20 cellular contexts compared by ENCODE assay signal in the genomic region with DNA sequence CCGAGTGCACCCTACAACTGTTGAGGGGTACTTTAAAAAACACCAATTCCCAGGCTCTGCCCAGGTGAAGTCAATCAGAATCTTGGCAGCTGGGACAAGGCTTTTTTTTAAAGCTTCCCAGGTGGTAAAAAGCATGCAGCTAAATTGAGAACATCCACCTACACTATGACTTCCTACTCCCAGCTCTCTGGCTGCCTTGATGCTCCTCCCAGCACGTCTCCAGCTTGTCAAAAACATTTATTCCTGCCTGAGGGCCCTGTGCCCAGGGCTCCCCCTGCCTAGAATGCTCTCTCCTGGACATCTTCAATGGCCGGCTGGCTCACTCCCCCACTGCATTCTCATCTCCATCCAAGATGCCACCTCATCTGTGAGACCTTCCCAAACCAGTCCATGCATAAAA. TPM values are rescaled to one million over a fixed set of nuclear protein-coding genes. Genes with fewer than 3 reads are reported as not detected.
DNase-seq lines count a peak whose midpoint lies in the region; ATAC-seq and TF ChIP-seq lines count a peak whose summit lies in the region.
"Had no signal": no experiment of that assay in that cellular context is flagged by ENCODE, and none has a peak within 500 bp of the region (broad histone marks: within the 10 kb centered on the region; RNA-seq: fewer than 3 reads in every experiment).

No MANE protein-coding gene starts in this region.

- no peak overlapping the region for H3K9ac ChIP-seq in BLaER1

- POLR2A ChIA-PET in activated CD4-positive, alpha-beta T cell treated with anti-CD3 and anti-CD28 coated beads for 36 hours (lab: Charles Lee): no interaction called here
- POLR2A ChIA-PET in activated B cell treated with CpG ODN at 0.5 μM for 24 hours (lab: Charles Lee): interaction anchor here (1.2 to 1.7 kb wide), 5 partner anchors 9 to 90 kb away, joined by 3 to 14 read pairs (median 5); a partner anchor contains a TSS

- intact Hi-C loops in activated CD4-positive, alpha-beta T cell treated with anti-CD3 and anti-CD28 coated beads for 36 hours (cut with DNase I, micrococcal nuclease): loop anchor here in 1 of 2 experiments (2.0 kb wide), 1 partner anchor 14 kb away; no protein-coding TSS in a partner anchor
- intact Hi-C loops in activated B cell treated with CpG ODN at 0.5 μM for 24 hours (cut with micrococcal nuclease): no loop called here

- H3K36me3 Mint-ChIP-seq in activated CD4-positive, alpha-beta T cell treated with anti-CD3 and anti-CD28 coated beads for 36 hours (ENCODE audit: low read depth): peaks cover 72% of the 10 kb centered on the region
- H3K36me3 Mint-ChIP-seq in activated B cell treated with CpG ODN at 0.5 μM for 24 hours (ENCODE audit: low read depth): peaks cover 94% of the 10 kb centered on the region

- H3K27me3 Mint-ChIP-seq in activated CD4-positive, alpha-beta T cell treated with anti-CD3 and anti-CD28 coated beads for 36 hours: no peaks in the 10 kb centered on the region
- H3K27me3 Mint-ChIP-seq in activated B cell treated with CpG ODN at 0.5 μM for 24 hours: no peaks in the 10 kb centered on the region

- no peak overlapping the region for H3K4me3 Mint-ChIP-seq in activated CD4-positive, alpha-beta T cell treated with anti-CD3 and anti-CD28 coated beads for 36 hours
- peak overlapping the region; percentile 11 for H3K4me3 Mint-ChIP-seq in activated B cell treated with CpG ODN at 0.5 μM for 24 hours
- H3K4me3 Mint-ChIP-seq: HFFc6 had no signal

- H3K4me3 ChIP-seq in BLaER1: no peak overlapping the region
- H3K4me3 ChIP-seq: adrenal gland, left ventricle myocardium inferior had no signal

- H3K4me1 ChIP-seq in BLaER1: peaks cover 38% of the 10 kb centered on the region

- no peak for TF ChIP-seq CTCF in activated B cell treated with CpG ODN at 0.5 μM for 24 hours (IDR thresholded peaks at IDR 0.05)

- no peak for DNase-seq in activated CD4-positive, alpha-beta T cell treated with anti-CD3 and anti-CD28 coated beads for 36 hours
- no peak for DNase-seq in activated CD4-positive, alpha-beta T cell treated with anti-CD3 and anti-CD28 coated beads for 48 hours
- no peak for DNase-seq in activated B cell treated with CpG ODN at 0.5 μM for 24 hours
- peak; percentile 24 for DNase-seq in islet precursor cell
- DNase-seq in effector CD8-positive, alpha-beta T cell (lab: John Stamatoyannopoulos, UW): no peak
- no peak for DNase-seq in activated gamma-delta T cell treated with Interleukin-2 at 50 U/mL for 16 hours
- DNase-seq: activated CD4-positive, CD25-positive, alpha-beta regulatory T cell treated with anti-CD3 and anti-CD28 coated beads, Interleukin-2, amount 50 U/mL, for 72 hours; adrenal gland; C1 segment of cervical spinal cord; cortex of kidney; DMS153; HFFc6; left ventricle myocardium inferior; NCI-H1105 treated with DMSO at 0.1 percent for 48 hours; NK-92 treated with Interleukin-12 subunit alpha and Interleukin-12 subunit beta, amount 100 ng/mL, for 24 hours; small intestine; stimulated activated CD4-positive, alpha-beta T cell treated with anti-CD3 and anti-CD28 coated beads, Interleukin-2, amount 100 ng/mL, for 48 hours; T1000 had no signal

- no peaks in the 10 kb centered on the region for H3K27me3 ChIP-seq in BLaER1
- H3K27me3 ChIP-seq: adrenal gland had no signal

- peaks cover 100% of the 10 kb centered on the region for H3K36me3 ChIP-seq in BLaER1

- H3K27ac Mint-ChIP-seq in activated CD4-positive, alpha-beta T cell treated with anti-CD3 and anti-CD28 coated beads for 36 hours: peak overlapping the region; percentile 59
- H3K27ac Mint-ChIP-seq in activated B cell treated with CpG ODN at 0.5 μM for 24 hours: peak overlapping the region; percentile 67
- H3K27ac Mint-ChIP-seq: HFFc6 had no signal

- peaks cover 70% of the 10 kb centered on the region for H3K4me1 Mint-ChIP-seq in activated CD4-positive, alpha-beta T cell treated with anti-CD3 and anti-CD28 coated beads for 36 hours
- peaks cover 71% of the 10 kb centered on the region for H3K4me1 Mint-ChIP-seq in activated B cell treated with CpG ODN at 0.5 μM for 24 hours

- peak overlapping the region; percentile 58; the same call in 1 of the 2 replicates for H3K4me2 ChIP-seq in BLaER1

- CTCF ChIA-PET in activated CD4-positive, alpha-beta T cell treated with anti-CD3 and anti-CD28 coated beads for 36 hours (lab: Charles Lee): interaction anchor here (0.9 to 1.6 kb wide), 4 partner anchors 9 to 16 kb away, joined by 3 to 4 read pairs (median 4); no protein-coding TSS in a partner anchor
- CTCF ChIA-PET in activated B cell treated with CpG ODN at 0.5 μM for 24 hours (lab: Charles Lee): interaction anchor here (0.7 to 1.6 kb wide), 2 partner anchors 13 to 18 kb away, joined by 3 to 4 read pairs; a partner anchor contains a TSS

- no peak for ATAC-seq in activated CD4-positive, alpha-beta T cell treated with anti-CD3 and anti-CD28 coated beads for 36 hours
- no peak for ATAC-seq in activated B cell treated with CpG ODN at 0.5 μM for 24 hours (ENCODE audit: low read depth)
- no peak for ATAC-seq in activated CD4-positive, CD25-positive, alpha-beta regulatory T cell treated with anti-CD3 and anti-CD28 coated beads, Interleukin-2, amount 50 U/mL, for 24 hours

- no peaks in the 10 kb centered on the region for H3K9me3 Mint-ChIP-seq in activated CD4-positive, alpha-beta T cell treated with anti-CD3 and anti-CD28 coated beads for 36 hours (ENCODE audit: low read depth)
- H3K9me3 Mint-ChIP-seq in activated B cell treated with CpG ODN at 0.5 μM for 24 hours: no peaks in the 10 kb centered on the region
- H3K9me3 Mint-ChIP-seq: HFFc6 had no signal

- no peak overlapping the region for H3K27ac ChIP-seq in BLaER1
- H3K27ac ChIP-seq: adrenal gland, left ventricle myocardium inferior had no signal

- H3K9me3 ChIP-seq in BLaER1: no peaks in the 10 kb centered on the region
- H3K9me3 ChIP-seq: adrenal gland, left ventricle myocardium inferior had no signal

- peaks cover 96% of the 10 kb centered on the region for H4K20me1 ChIP-seq in BLaER1

RNA-seq across cellular contexts. Expression of a gene that starts 9.9 kb away (rescaled TPM):
- total RNA-seq in activated CD4-positive, alpha-beta T cell treated with anti-CD3 and anti-CD28 coated beads for 36 hours: 10 to 100 TPM; 12.0 to 14.7 TPM
- total RNA-seq in activated B cell treated with CpG ODN at 0.5 μM for 24 hours: 22.8 and 25.4 TPM in 2 replicates

RNA-seq across cellular contexts. Expression of a gene that starts 17.5 kb away (rescaled TPM):
- total RNA-seq in activated CD4-positive, alpha-beta T cell treated with anti-CD3 and anti-CD28 coated beads for 36 hours: 10 to 100 TPM; 25.1 to 26.3 TPM
- total RNA-seq in activated B cell treated with CpG ODN at 0.5 μM for 24 hours: 104 and 120 TPM in 2 replicates

RNA-seq across cellular contexts. Expression of a gene that starts 32.6 kb away (rescaled TPM):
- total RNA-seq in activated CD4-positive, alpha-beta T cell treated with anti-CD3 and anti-CD28 coated beads for 36 hours: 1 to 10 TPM; 7.5 to 9.5 TPM
- total RNA-seq in activated B cell treated with CpG ODN at 0.5 μM for 24 hours: 24.9 and 28.2 TPM in 2 replicates

RNA-seq across cellular contexts. Expression of a gene that starts 32.7 kb away (rescaled TPM):
- under 1 TPM in 1 of 2 experiments, not detected in 1; 0.09 TPM for total RNA-seq in activated CD4-positive, alpha-beta T cell treated with anti-CD3 and anti-CD28 coated beads for 36 hours
- total RNA-seq in activated B cell treated with CpG ODN at 0.5 μM for 24 hours: 0.73 and 0.91 TPM in 2 replicates
